Comparison of ENCODE assay signal across 30 cellular contexts in genomic region chr16:89621136-89621697, GRCh38. TPM values are rescaled to one million over a fixed set of nuclear protein-coding genes. Genes with fewer than 3 reads are reported as not detected.
"Had no signal": no experiment of that assay in that cellular context is flagged by ENCODE, and none has a peak within 500 bp of the region (broad histone marks: within the 10 kb centered on the region; RNA-seq: fewer than 3 reads in every experiment).

No MANE protein-coding gene starts in this region.

- H3K4me1 ChIP-seq: adrenal gland had no signal

- H3K9me3 Mint-ChIP-seq: activated naive CD4-positive, alpha-beta T cell treated with anti-CD3 and anti-CD28 coated beads for 36 hours; activated T-cell treated with anti-CD3 and anti-CD28 coated beads, Interleukin-2, amount 50 U/mL, for 24 hours had no signal

- H3K36me3 ChIP-seq: adrenal gland, WERI-Rb-1 had no signal

- ATAC-seq: activated CD8-positive, alpha-beta T cell treated with anti-CD3 and anti-CD28 coated beads, Interleukin-2, amount 10 ng/mL, durations not matched to agents 7 days and 5 days; activated naive CD4-positive, alpha-beta T cell treated with anti-CD3 and anti-CD28 coated beads, Interleukin-2, amount 50 U/mL, for 72 hours; Panc1; Right ventricle myocardium inferior had no signal

- H3K27me3 Mint-ChIP-seq: brain had no signal

- H3K36me3 Mint-ChIP-seq: activated naive CD4-positive, alpha-beta T cell treated with anti-CD3 and anti-CD28 coated beads, Interleukin-2, amount 50 U/mL, for 72 hours; brain had no signal

- H3K9me3 ChIP-seq: adrenal gland had no signal

- H3K4me3 Mint-ChIP-seq: activated CD4-positive, alpha-beta T cell treated with anti-CD3 and anti-CD28 coated beads, Interleukin-2, amount 10 ng/mL, durations not matched to agents 24 days and 14 days; activated naive CD4-positive, alpha-beta T cell treated with anti-CD3 and anti-CD28 coated beads for 36 hours; activated T-cell treated with anti-CD3 and anti-CD28 coated beads, Interleukin-2, amount 50 U/mL, for 24 hours; brain had no signal

- H3K27ac ChIP-seq: adrenal gland, KMS-11, WERI-Rb-1 had no signal

- H3K27me3 ChIP-seq: adrenal gland had no signal

- H3K4me3 ChIP-seq: adrenal gland had no signal

- DNase-seq: activated CD4-positive, alpha-beta T cell treated with anti-CD3 and anti-CD28 coated beads, Interleukin-2, amount 10 ng/mL, durations not matched to agents 24 days and 14 days; activated CD4-positive, alpha-beta T cell treated with anti-CD3 and anti-CD28 coated beads, Interleukin-2, amount 50 U/mL, for 48 hours; activated CD8-positive, alpha-beta T cell treated with anti-CD3 and anti-CD28 coated beads, Interleukin-2, amount 10 ng/mL, durations not matched to agents 7 days and 5 days; activated gamma-delta T cell; activated naive CD4-positive, alpha-beta T cell treated with anti-CD3 and anti-CD28 coated beads for 36 hours; activated T-cell treated with anti-CD3 and anti-CD28 coated beads, Interleukin-2, amount 50 U/mL, for 24 hours; adrenal gland; anterior cingulate cortex; cerebellar nuclear complex; NCI-H1105; NCI-H1417 treated with DMSO at 0.1 percent for 48 hours; NCI-H1694; NCI-H1930; NCI-H2081 treated with DMSO at 0.1 percent for 48 hours; NCI-H226; NCI-H446 treated with DMSO at 0.1 percent for 48 hours; NCI-H524; NCI-H69; NCI-H82; SIG-M5; T1000; WERI-Rb-1 had no signal

- H3K27ac Mint-ChIP-seq: activated CD4-positive, alpha-beta T cell treated with anti-CD3 and anti-CD28 coated beads, Interleukin-2, amount 10 ng/mL, durations not matched to agents 24 days and 14 days; activated CD8-positive, alpha-beta T cell treated with anti-CD3 and anti-CD28 coated beads, Interleukin-2, amount 10 ng/mL, durations not matched to agents 7 days and 5 days; activated naive CD4-positive, alpha-beta T cell treated with anti-CD3 and anti-CD28 coated beads for 36 hours; activated naive CD4-positive, alpha-beta T cell treated with anti-CD3 and anti-CD28 coated beads, Interleukin-2, amount 50 U/mL, for 72 hours; activated T-cell treated with anti-CD3 and anti-CD28 coated beads, Interleukin-2, amount 50 U/mL, for 24 hours; activated T-helper 2 cell treated with anti-CD3 and anti-CD28 coated beads, Interferon-gamma antibody, Interleukin-2, Interleukin-4, amounts not matched to agents 10 μg/mL and 5 μg/mL and 100 μg/mL, durations not matched to agents 14 hours and 24 hours and 36 hours had no signal

RNA-seq across cellular contexts. Expression of gene DPEP1, which starts 7.8 kb away (rescaled TPM):
- total RNA-seq: activated CD4-positive, alpha-beta T cell treated with anti-CD3 and anti-CD28 coated beads, Interleukin-2, amount 10 ng/mL, durations not matched to agents 24 days and 14 days; activated CD8-positive, alpha-beta T cell treated with anti-CD3 and anti-CD28 coated beads, Interleukin-2, amount 10 ng/mL, durations not matched to agents 7 days and 5 days; activated naive CD4-positive, alpha-beta T cell treated with anti-CD3 and anti-CD28 coated beads for 36 hours; activated naive CD4-positive, alpha-beta T cell treated with anti-CD3 and anti-CD28 coated beads, Interleukin-2, amount 50 U/mL, for 72 hours; activated T-helper 2 cell treated with anti-CD3 and anti-CD28 coated beads, Interferon-gamma antibody, Interleukin-2, Interleukin-4, amounts not matched to agents 10 μg/mL and 5 μg/mL and 100 μg/mL, durations not matched to agents 14 hours and 24 hours and 36 hours; Right ventricle myocardium inferior; T-helper 1 cell treated with Interleukin-12 subunit alpha and Interleukin-12 subunit beta and Interleukin-4 antibody, amounts not matched to agents 30 ng/mL and 1 ng/mL, for 36 hours; T-helper 2 cell treated with Interferon-gamma antibody and Interleukin-4, amounts not matched to agents 100 ng/mL and 5 ng/mL, for 36 hours had no signal

RNA-seq across cellular contexts. Expression of gene CPNE7, which starts 45.7 kb away (rescaled TPM):
- total RNA-seq: Right ventricle myocardium inferior had no signal
